ENCODE assay signal across 8 cellular contexts in genomic region chr4:100848865-100849264, GRCh38.
DNase-seq lines count a peak whose midpoint lies in the region; ATAC-seq and TF ChIP-seq lines count a peak whose summit lies in the region.

No MANE protein-coding gene starts in this region.

- peaks cover 4% of the 10 kb centered on the region; the same call in 1 of the 2 replicates for H3K27me3 Mint-ChIP-seq in HFFc6 (ENCODE audit: insufficient read depth)

- no peak overlapping the region for H3K4me3 Mint-ChIP-seq in HFFc6

- H3K4me1 Mint-ChIP-seq in HFFc6 (ENCODE audit: low read depth): no peaks in the 10 kb centered on the region

- TF ChIP-seq CTCF in HFFc6 (IDR thresholded peaks at IDR 0.05): peak; percentile 14; the same call in 1 of the 2 replicates

- peak; percentile 1 for DNase-seq in NCI-H146 (lab: John Stamatoyannopoulos, UW)
- no peak for DNase-seq in NCI-H146 treated with DMSO at 0.1 percent for 48 hours (lab: John Stamatoyannopoulos, UW; ENCODE audit: unreplicated experiment)
- no peak for DNase-seq in HFFc6
- peak; percentile 12 for DNase-seq in NCI-H1694 treated with DMSO at 0.1 percent for 48 hours (lab: John Stamatoyannopoulos, UW)
- peak; percentile 9 for DNase-seq in medulla oblongata (ENCODE audit: extremely low spot score)
- no peak for DNase-seq in putamen (ENCODE audit: low spot score)
- DNase-seq in activated gamma-delta T cell treated with Interleukin-2 at 50 U/mL for 16 hours: no peak

- no peak for ATAC-seq in GM21360 (IDR thresholded peaks at IDR 0.05; ENCODE audit: unreplicated experiment)

- H3K36me3 Mint-ChIP-seq in HFFc6 (ENCODE audit: low read depth): no peaks in the 10 kb centered on the region

- no peaks in the 10 kb centered on the region for H3K9me3 Mint-ChIP-seq in HFFc6

- H3K27ac Mint-ChIP-seq in HFFc6: no peak overlapping the region

Comparison
In these comparisons a context has a peak if more than half of its experiments do, and no peak if none do; other contexts are left out.
1. DNase-seq: peak in NCI-H146 (single experiment), NCI-H1694 treated with DMSO at 0.1 percent for 48 hours (single experiment) and medulla oblongata (single experiment); none in NCI-H146 treated with DMSO at 0.1 percent for 48 hours (single experiment), HFFc6 (single experiment), putamen (single experiment) and activated gamma-delta T cell treated with Interleukin-2 at 50 U/mL for 16 hours (single experiment).